8 cellular contexts compared by ENCODE assay signal in genomic region chr5:161169776-161170175, GRCh38.
"Had no signal": no experiment of that assay in that cellular context is flagged by ENCODE, and none has a peak within 500 bp of the region (broad histone marks: within the 10 kb centered on the region; RNA-seq: fewer than 3 reads in every experiment).

No MANE protein-coding gene starts in this region.

- DNase-seq: GM23248, GOT3, H7, HFFc6, Karpas-422, KBM-7 had no signal

- ATAC-seq: HCT116, HepG2 had no signal
